ENCODE assay signal across 8 cellular contexts in genomic region chr6:116615937-116616756, GRCh38. TPM values are rescaled to one million over a fixed set of nuclear protein-coding genes. Genes with fewer than 3 reads are reported as not detected.
DNase-seq lines count a peak whose midpoint lies in the region; ATAC-seq and TF ChIP-seq lines count a peak whose summit lies in the region.

Gene RSPH4A, plus strand, starts transcription at chr6:116616479. Its CDS starts 145 bp downstream, at chr6:116616624.

- no peak for TF ChIP-seq POLR2A in esophagus muscularis mucosa (IDR thresholded peaks at IDR 0.05; ENCODE audit: low read depth)

- DNase-seq in Caki2 (ENCODE audit: low read depth) (peak; percentile 91), HuH-7 (ENCODE audit: low spot score) (peak; percentile 78), esophagus muscularis mucosa (ENCODE audit: extremely low spot score) (peak; percentile 97)
- DNase-seq in activated T-cell treated with anti-CD3 and anti-CD28 coated beads, Interleukin-2, amount 50 U/mL, for 1 hour, result peak; percentile 62
- DNase-seq in stimulated activated CD8-positive, alpha-beta memory T cell treated with anti-CD3 and anti-CD28 coated beads, Interleukin-7, amount 100 ng/mL, for 1 hour (ENCODE audit: low read depth in 2 of 2), result peak; percentile 20 to 32

- H2AFZ ChIP-seq in OCI-LY3 (ENCODE audit: low read depth, low read length), result peak within 1 kb of the TSS; percentile 98

- H3K27me3 ChIP-seq in OCI-LY3 (ENCODE audit: low read depth, low read length), result 0 out of 2 replicates have a peak, but pooled peaks cover 4% of the 10 kb centered on the region
- H3K27me3 ChIP-seq in esophagus muscularis mucosa, result no peaks in the 10 kb centered on the region
- peaks cover 4% of the 10 kb centered on the region for H3K27me3 ChIP-seq in mucosa of stomach (ENCODE audit: control insufficient read depth, insufficient read depth, low read length)

- 0% methylated on average over 30 of the region's 30 CpGs for WGBS in esophagus muscularis mucosa

- no peak for TF ChIP-seq EP300 in esophagus muscularis mucosa (IDR thresholded peaks at IDR 0.05)

- no peaks in the 10 kb centered on the region for H4K20me1 ChIP-seq in OCI-LY3 (ENCODE audit: insufficient read depth, low read length)

- H3K27ac ChIP-seq in OCI-LY3 (ENCODE audit: low read length) (no peak within 1 kb of the TSS), esophagus muscularis mucosa (replicated peaks in 1 of 4) (peak within 1 kb of the TSS; percentile 25 to 57 (median 36))

- H3K4me3 ChIP-seq in OCI-LY3 (ENCODE audit: low read length), result peak within 1 kb of the TSS; percentile 97
- peak within 1 kb of the TSS; percentile 56 to 65 (median 59) for H3K4me3 ChIP-seq in esophagus muscularis mucosa
- peak within 1 kb of the TSS; percentile 21 for H3K4me3 ChIP-seq in mucosa of stomach (ENCODE audit: low read length)

- intact Hi-C loops in esophagus muscularis mucosa (cut with DNase I), result no loop called here

- H3K36me3 ChIP-seq in OCI-LY3 (replicated peaks; ENCODE audit: low read depth, low read length), result no peaks in the 10 kb centered on the region
- no peaks in the 10 kb centered on the region for H3K36me3 ChIP-seq in esophagus muscularis mucosa
- no peaks in the 10 kb centered on the region for H3K36me3 ChIP-seq in mucosa of stomach (ENCODE audit: control insufficient read depth, insufficient read depth, low read length)

- H3K79me2 ChIP-seq in OCI-LY3 (ENCODE audit: low read length), result no peaks in the 10 kb centered on the region

- peak within 1 kb of the TSS; percentile 99 for H3K4me2 ChIP-seq in OCI-LY3 (ENCODE audit: low read length)

- H3K9me3 ChIP-seq in OCI-LY3 (ENCODE audit: insufficient read depth, low read length) (no peaks in the 10 kb centered on the region), esophagus muscularis mucosa (no peaks in the 10 kb centered on the region), mucosa of stomach (ENCODE audit: control insufficient read depth, low read length) (no peaks in the 10 kb centered on the region)

- in situ Hi-C loops in Caki2 (cut with HindIII; ENCODE audit: low pct_unique_long_range_greater_than_20kb, low sequenced_read_pairs), result no loop called here

- peaks cover 5% of the 10 kb centered on the region; the same call in 1 of the 2 replicates for H3K4me1 ChIP-seq in OCI-LY3 (ENCODE audit: low read length)
- peaks cover 4 to 15% (median 9%) of the 10 kb centered on the region in 4 donors for H3K4me1 ChIP-seq in esophagus muscularis mucosa
- H3K4me1 ChIP-seq in mucosa of stomach (ENCODE audit: control insufficient read depth, insufficient read depth, low read length), result peaks cover 5% of the 10 kb centered on the region

- H3K9ac ChIP-seq in OCI-LY3 (ENCODE audit: low read length), result peak within 1 kb of the TSS; percentile 44
- H3K9ac ChIP-seq in mucosa of stomach (ENCODE audit: low read length), result peak within 1 kb of the TSS; percentile 26

- peak; percentile 99 for ATAC-seq in GM21528 (IDR thresholded peaks at IDR 0.05; ENCODE audit: low FRiP score, unreplicated experiment)

- TF ChIP-seq CTCF in OCI-LY3 (IDR thresholded peaks at IDR 0.05; ENCODE audit: low read depth, low read length) (no peak), esophagus muscularis mucosa (IDR thresholded peaks at IDR 0.05) (no peak)

RNA-seq across cellular contexts. Expression of gene RSPH4A, which starts in this region (rescaled TPM):
- total RNA-seq in Caki2 (2014; rRNA removed; shearing (Covaris generic); ENCODE audit: low replicate concordance), result not detected in 2 replicates
- under 1 TPM in 2 of 4 donors, not detected in 2; 0.29 to 0.50 TPM for total RNA-seq in esophagus muscularis mucosa

Comparison
In these comparisons a context has a peak if more than half of its experiments do, and no peak if none do; other contexts are left out.
1. Peak in DNase-seq in Caki2; RNA of the gene not detected or under 1 TPM.
2. Peak in DNase-seq, H3K4me3 ChIP-seq and H3K27ac ChIP-seq in esophagus muscularis mucosa; RNA of the gene not detected or under 1 TPM.
3. DNase-seq: peak in every context shown above with its lines; median percentile 97 in esophagus muscularis mucosa; 91 in Caki2; 78 in HuH-7; 62 in activated T-cell treated with anti-CD3 and anti-CD28 coated beads, Interleukin-2, amount 50 U/mL, for 1 hour; 26 in stimulated activated CD8-positive, alpha-beta memory T cell treated with anti-CD3 and anti-CD28 coated beads, Interleukin-7, amount 100 ng/mL, for 1 hour.
4. H3K4me3 ChIP-seq: peak in every context shown above with its lines; median percentile 97 in OCI-LY3; 59 in esophagus muscularis mucosa; 21 in mucosa of stomach.